ENCODE assay signal across 24 cellular contexts in the genomic region with DNA sequence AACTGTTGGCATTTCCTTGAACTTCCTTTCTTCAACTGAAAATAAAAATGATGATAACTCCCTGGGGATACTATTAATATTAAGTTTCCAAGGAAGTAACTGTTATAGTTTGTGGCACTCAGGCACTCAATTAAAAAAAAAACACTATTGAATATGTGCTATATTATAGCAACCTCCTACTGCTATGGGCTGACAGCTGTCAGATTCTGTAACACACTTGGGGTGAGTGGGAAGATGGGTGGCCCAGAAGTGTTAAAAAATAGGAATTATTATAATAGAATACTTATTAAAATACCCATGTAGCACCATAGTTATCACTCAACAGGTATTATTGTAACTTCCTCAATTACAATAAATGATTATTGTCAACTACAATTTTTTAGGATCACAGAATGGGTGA.
"Had no signal": no experiment of that assay in that cellular context is flagged by ENCODE, and none has a peak within 500 bp of the region (broad histone marks: within the 10 kb centered on the region; RNA-seq: fewer than 3 reads in every experiment).

No MANE protein-coding gene starts in this region.

- H3K27me3 ChIP-seq: colonic mucosa, esophagus squamous epithelium, gastrocnemius medialis, heart right ventricle, left lung had no signal

- H3K9me3 ChIP-seq: colonic mucosa, esophagus squamous epithelium, gastrocnemius medialis, heart right ventricle, left lung, lower lobe of right lung, mucosa of descending colon had no signal

- H3K27me3 Mint-ChIP-seq: naive B cell had no signal

- H3K36me3 ChIP-seq: colonic mucosa, esophagus squamous epithelium, gastrocnemius medialis, heart right ventricle, left lung, lower lobe of right lung had no signal

- H3K36me3 Mint-ChIP-seq: mesothelial cell of epicardium, naive B cell had no signal

- H3K27ac Mint-ChIP-seq: dendritic cell treated with granulocyte-macrophage colony-stimulating factor and Interleukin-4, amounts not matched to agents 40 ng/mL and 50 ng/mL, for 4 days; effector memory CD8-positive, alpha-beta T cell; endodermal cell; mesothelial cell of epicardium; naive B cell had no signal

- H3K4me3 ChIP-seq: colonic mucosa, esophagus squamous epithelium, gastrocnemius medialis, heart right ventricle, left lung, lower lobe of right lung, mucosa of descending colon had no signal

- H3K4me3 Mint-ChIP-seq: dendritic cell treated with granulocyte-macrophage colony-stimulating factor and Interleukin-4, amounts not matched to agents 40 ng/mL and 50 ng/mL, for 4 days; effector memory CD8-positive, alpha-beta T cell; endodermal cell; mesothelial cell of epicardium; naive B cell had no signal

- H3K9me3 Mint-ChIP-seq: effector memory CD8-positive, alpha-beta T cell had no signal

- ATAC-seq: effector memory CD8-positive, alpha-beta T cell; esophagus mucosa; gastrocnemius medialis; heart right ventricle; left cardiac atrium; left lung; left ventricle myocardium superior; lower lobe of right lung; mucosa of descending colon had no signal

- H3K27ac ChIP-seq: colonic mucosa, epithelial cell of prostate, esophagus squamous epithelium, gastrocnemius medialis, heart right ventricle, left lung, lower lobe of right lung had no signal

- DNase-seq: colonic mucosa; cortex of kidney; effector CD8-positive, alpha-beta T cell; effector memory CD8-positive, alpha-beta T cell; endodermal cell; erythroblast; esophagus squamous epithelium; foreskin fibroblast; foreskin melanocyte; gastrocnemius medialis; glutamatergic neuron; heart right ventricle; hippocampal formation; left cardiac atrium; left lung; left ventricle myocardium superior; lower lobe of right lung; mesenchymal stem cell; mucosa of descending colon; naive B cell had no signal

- H3K4me1 ChIP-seq: colonic mucosa, esophagus squamous epithelium, gastrocnemius medialis, left lung, lower lobe of right lung had no signal

- H3K4me1 Mint-ChIP-seq: naive B cell had no signal
